ENCODE assay signal across 1 cellular context in genomic region chr3:23938657-23939056, GRCh38.
TF ChIP-seq lines count a peak whose summit lies in the region.

No MANE protein-coding gene starts in this region.

TF ChIP-seq in K562, 482 proteins besides CTCF, POLR2A, EP300 and RAD21 (continued from another document):
- TF ChIP-seq L3MBTL2 (IDR thresholded peaks at IDR 0.05): 0 out of 2 replicates have a peak, but pooled peaks have one; percentile 32
- TF ChIP-seq, protein P1, sequence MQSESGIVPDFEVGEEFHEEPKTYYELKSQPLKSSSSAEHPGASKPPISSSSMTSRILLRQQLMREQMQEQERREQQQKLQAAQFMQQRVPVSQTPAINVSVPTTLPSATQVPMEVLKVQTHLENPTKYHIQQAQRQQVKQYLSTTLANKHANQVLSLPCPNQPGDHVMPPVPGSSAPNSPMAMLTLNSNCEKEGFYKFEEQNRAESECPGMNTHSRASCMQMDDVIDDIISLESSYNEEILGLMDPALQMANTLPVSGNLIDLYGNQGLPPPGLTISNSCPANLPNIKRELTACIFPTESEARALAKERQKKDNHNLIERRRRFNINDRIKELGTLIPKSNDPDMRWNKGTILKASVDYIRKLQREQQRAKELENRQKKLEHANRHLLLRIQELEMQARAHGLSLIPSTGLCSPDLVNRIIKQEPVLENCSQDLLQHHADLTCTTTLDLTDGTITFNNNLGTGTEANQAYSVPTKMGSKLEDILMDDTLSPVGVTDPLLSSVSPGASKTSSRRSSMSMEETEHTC (IDR thresholded peaks at IDR 0.05): no peak
